Comparison of ENCODE assay signal across 1 cellular context in the genomic region with DNA sequence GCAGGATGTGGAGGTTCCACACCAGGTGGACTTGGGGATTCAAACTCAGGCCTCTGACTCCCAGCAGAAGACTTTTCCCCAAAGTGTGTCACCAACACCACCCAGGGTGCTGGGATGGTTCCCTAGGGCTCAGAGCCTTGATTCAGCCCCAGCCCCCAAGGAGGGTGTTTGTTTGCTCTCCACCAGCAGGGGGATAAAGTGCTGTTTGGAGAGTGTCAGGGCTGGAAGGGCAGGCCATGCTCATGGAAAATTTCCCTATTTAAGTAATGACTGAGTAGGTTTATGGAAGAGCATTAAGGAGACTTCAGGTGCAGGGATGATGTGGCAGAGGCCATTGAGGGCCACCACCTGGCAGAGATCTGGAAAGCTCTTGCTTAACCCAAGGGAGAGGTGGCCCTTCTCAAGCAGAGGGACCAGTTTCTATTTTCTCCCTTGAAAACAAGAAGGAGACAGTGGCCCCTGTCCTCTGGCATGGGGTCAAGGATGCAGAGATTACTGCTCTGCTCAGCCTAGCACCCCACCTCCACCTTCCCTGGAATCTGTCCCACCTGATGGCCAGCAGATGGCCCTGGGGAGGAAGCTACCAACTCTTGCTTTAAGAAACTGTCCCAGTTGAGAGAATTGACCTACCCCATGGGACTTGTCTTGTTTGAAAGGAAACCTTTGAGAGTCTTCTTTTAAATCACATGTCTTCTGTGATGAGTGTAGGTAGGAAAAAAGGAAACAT.
TF ChIP-seq lines count a peak whose summit lies in the region.

No MANE protein-coding gene starts in this region.

TF ChIP-seq in GM12878, 131 proteins besides CTCF, POLR2A, EP300 and RAD21 (continued from another document):
- TF ChIP-seq, protein P1, sequence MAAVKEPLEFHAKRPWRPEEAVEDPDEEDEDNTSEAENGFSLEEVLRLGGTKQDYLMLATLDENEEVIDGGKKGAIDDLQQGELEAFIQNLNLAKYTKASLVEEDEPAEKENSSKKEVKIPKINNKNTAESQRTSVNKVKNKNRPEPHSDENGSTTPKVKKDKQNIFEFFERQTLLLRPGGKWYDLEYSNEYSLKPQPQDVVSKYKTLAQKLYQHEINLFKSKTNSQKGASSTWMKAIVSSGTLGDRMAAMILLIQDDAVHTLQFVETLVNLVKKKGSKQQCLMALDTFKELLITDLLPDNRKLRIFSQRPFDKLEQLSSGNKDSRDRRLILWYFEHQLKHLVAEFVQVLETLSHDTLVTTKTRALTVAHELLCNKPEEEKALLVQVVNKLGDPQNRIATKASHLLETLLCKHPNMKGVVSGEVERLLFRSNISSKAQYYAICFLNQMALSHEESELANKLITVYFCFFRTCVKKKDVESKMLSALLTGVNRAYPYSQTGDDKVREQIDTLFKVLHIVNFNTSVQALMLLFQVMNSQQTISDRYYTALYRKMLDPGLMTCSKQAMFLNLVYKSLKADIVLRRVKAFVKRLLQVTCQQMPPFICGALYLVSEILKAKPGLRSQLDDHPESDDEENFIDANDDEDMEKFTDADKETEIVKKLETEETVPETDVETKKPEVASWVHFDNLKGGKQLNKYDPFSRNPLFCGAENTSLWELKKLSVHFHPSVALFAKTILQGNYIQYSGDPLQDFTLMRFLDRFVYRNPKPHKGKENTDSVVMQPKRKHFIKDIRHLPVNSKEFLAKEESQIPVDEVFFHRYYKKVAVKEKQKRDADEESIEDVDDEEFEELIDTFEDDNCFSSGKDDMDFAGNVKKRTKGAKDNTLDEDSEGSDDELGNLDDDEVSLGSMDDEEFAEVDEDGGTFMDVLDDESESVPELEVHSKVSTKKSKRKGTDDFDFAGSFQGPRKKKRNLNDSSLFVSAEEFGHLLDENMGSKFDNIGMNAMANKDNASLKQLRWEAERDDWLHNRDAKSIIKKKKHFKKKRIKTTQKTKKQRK (IDR thresholded peaks at IDR 0.05; ENCODE audit: low read depth, low read length), result no peak
- TF ChIP-seq GATAD2B (conservative IDR thresholded peaks at IDR 0.05; ENCODE audit: low read depth), result no peak
- TF ChIP-seq MEF2B (IDR thresholded peaks at IDR 0.05; ENCODE audit: partially characterized antibody, poor library complexity, severe bottlenecking), result peak; percentile 72
